In the genomic region with DNA sequence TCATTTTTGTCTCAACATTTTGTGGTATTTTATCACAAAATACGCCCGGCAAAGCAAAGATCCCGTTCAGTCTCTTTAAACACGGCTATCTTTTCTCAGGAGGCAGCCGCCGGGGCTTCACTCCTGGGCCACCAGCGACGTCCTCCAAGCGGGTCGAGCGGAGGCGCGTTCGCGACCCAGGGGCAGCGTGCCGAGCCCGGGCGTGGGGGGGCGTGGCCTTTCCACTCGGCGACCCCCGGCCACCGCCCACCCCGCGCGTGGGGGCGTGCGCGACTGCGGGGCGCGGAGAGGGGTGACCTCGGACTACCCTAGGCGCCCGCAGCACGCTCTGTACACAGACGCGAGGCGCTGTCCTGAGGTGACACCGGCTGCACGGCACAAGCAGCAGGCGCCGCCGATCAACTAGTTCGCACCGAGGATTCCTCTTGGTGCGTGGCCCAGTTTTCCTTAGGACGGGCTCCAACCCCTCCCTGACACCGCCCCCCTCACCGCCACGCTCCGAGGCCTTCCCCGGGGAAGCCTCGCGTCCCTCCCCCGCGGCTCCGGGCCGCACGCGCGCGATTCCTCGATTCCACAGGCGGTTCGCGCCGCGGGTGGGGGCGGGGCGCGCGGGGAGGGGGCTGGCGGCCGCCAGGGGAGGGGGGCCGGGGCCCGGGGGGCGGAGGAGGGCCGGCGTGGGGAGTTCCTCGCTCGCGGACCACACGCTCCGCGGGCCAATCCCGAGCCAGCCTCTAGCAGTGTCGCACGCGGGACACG, we compare ENCODE assay signal across 8 cellular contexts. TPM values are rescaled to one million over a fixed set of nuclear protein-coding genes. Genes with fewer than 3 reads are reported as not detected.
DNase-seq lines count a peak whose midpoint lies in the region; ATAC-seq and TF ChIP-seq lines count a peak whose summit lies in the region.

No MANE protein-coding gene starts in this region.

- peak; percentile 8 to 9 for ATAC-seq in activated CD4-positive, CD25-positive, alpha-beta regulatory T cell treated with anti-CD3 and anti-CD28 coated beads, Interleukin-2, amount 50 U/mL, for 24 hours

- TF ChIP-seq RAD21 in liver (IDR thresholded peaks at IDR 0.05) = peak in 1 of 2 donors; percentile 16

- H3K4me3 ChIP-seq in HEK293 (ENCODE audit: low read depth, low read length) (peak overlapping the region; percentile 96), liver (ENCODE audit: low read depth in 1 of 3, low read length in 3 of 3) (peak overlapping the region; percentile 40 to 92 (median 71))

- H3K36me3 ChIP-seq in HEK293 (ENCODE audit: control insufficient read depth in 2 of 2, insufficient read depth in 1 of 2, low read length in 2 of 2) (no peaks in the 10 kb centered on the region), liver (ENCODE audit: control insufficient read depth in 4 of 4, insufficient read depth in 3 of 4, low read depth in 1 of 4, low read length in 3 of 4) (no peaks in the 10 kb centered on the region)

- H3K9ac ChIP-seq in liver (ENCODE audit: low read depth in 1 of 2, low read length in 2 of 2) = no peak overlapping the region

- CTCF ChIA-PET in GM10248 (lab: Yijun Ruan, JAX) (interaction anchor here (1.0 kb wide), 1 partner anchor 516 kb away, joined by 3 read pairs; no protein-coding TSS in a partner anchor), HEK293 (lab: Yijun Ruan, JAX) (interaction anchor here (0.5 to 1.2 kb wide), 6 partner anchors 17 to 752 kb away, joined by 3 to 4 read pairs (median 3); no protein-coding TSS in a partner anchor)

- peak overlapping the region; percentile 97 for H3K27ac ChIP-seq in HEK293 (ENCODE audit: extremely low read depth, low read depth, low read length)
- H3K27ac ChIP-seq in liver (ENCODE audit: low read depth in 1 of 2, low read length in 2 of 2) = peak overlapping the region; percentile 97 to 99

- no peaks in the 10 kb centered on the region for H3K27me3 ChIP-seq in liver (ENCODE audit: control insufficient read depth in 4 of 4, insufficient read depth in 4 of 4, low read length in 3 of 4)

- DNase-seq in GM10248 (ENCODE audit: extremely low spot score) (peak; percentile 63), NCI-H146 (lab: John Stamatoyannopoulos, UW) (peak; percentile 66), dedifferentiated amniotic fluid mesenchymal stem cell (ENCODE audit: extremely low spot score) (peak; percentile 25), COLO829 (ENCODE audit: low spot score) (no peak)
- DNase-seq in stimulated activated CD4-positive, alpha-beta T cell treated with anti-CD3 and anti-CD28 coated beads, TNF-alpha, amount 100 ng/mL, for 48 hours (ENCODE audit: low read depth in 3 of 3) = peak in 2 of 3 donors; percentile 22 to 26

- H3K4me1 ChIP-seq in HEK293 (ENCODE audit: control insufficient read depth, insufficient read depth, low read length) (peaks cover 11% of the 10 kb centered on the region), liver (ENCODE audit: control insufficient read depth in 4 of 4, insufficient read depth in 4 of 4, low read length in 3 of 4) (peaks cover 0 to 23% (median 13%) of the 10 kb centered on the region in 4 donors)

- WGBS in liver = 4% methylated on average over 92 of the region's 92 CpGs

- H3K9me3 ChIP-seq in HEK293 (ENCODE audit: control insufficient read depth, insufficient read depth, low read depth, low read length) (no peaks in the 10 kb centered on the region), liver (ENCODE audit: control insufficient read depth in 4 of 4, low read length in 3 of 4) (no peaks in the 10 kb centered on the region)

- POLR2A ChIA-PET in GM10248 (lab: Yijun Ruan, JAX) (interaction anchor here (0.6 to 0.8 kb wide), 3 partner anchors 11 to 216 kb away, joined by 3 to 5 read pairs (median 3); no protein-coding TSS in a partner anchor), HEK293 (lab: Yijun Ruan, JAX) (interaction anchor here (0.6 to 1.4 kb wide), 7 partner anchors 20 to 394 kb away, joined by 3 to 10 read pairs (median 4); no protein-coding TSS in a partner anchor)

- TF ChIP-seq CTCF in GM10248 (IDR thresholded peaks at IDR 0.05; ENCODE audit: control extremely low read depth, extremely low read depth, low read depth, missing control alignments) = no peak
- TF ChIP-seq CTCF in HEK293 (tag by site-specific recombination; IDR thresholded peaks at IDR 0.05) = peak; percentile 61
- TF ChIP-seq CTCF in liver (IDR thresholded peaks at IDR 0.05; ENCODE audit: low read depth, low read length, missing input control) = no peak

TF ChIP-seq in HEK293, 187 proteins besides CTCF, POLR2A, EP300 and RAD21 (continues in another document):
- TF ChIP-seq SP3 (tag by site-specific recombination; IDR thresholded peaks at IDR 0.05) (no peak), ZNF223 (tag by site-specific recombination; IDR thresholded peaks at IDR 0.05) (peak; percentile 57; the same call in 1 of the 2 replicates), ZIC2 (tag by site-specific recombination; IDR thresholded peaks at IDR 0.05) (0 out of 2 replicates have a peak, but pooled peaks have one; percentile 33), ZNF202 (tag by site-specific recombination; IDR thresholded peaks at IDR 0.05; ENCODE audit: borderline replicate concordance) (no peak), MEIS1 (CRISPR knock-in tag; IDR thresholded peaks at IDR 0.05; ENCODE audit: borderline replicate concordance) (0 out of 2 replicates have a peak, but pooled peaks have one; percentile 12)
- TF ChIP-seq, protein P1, sequence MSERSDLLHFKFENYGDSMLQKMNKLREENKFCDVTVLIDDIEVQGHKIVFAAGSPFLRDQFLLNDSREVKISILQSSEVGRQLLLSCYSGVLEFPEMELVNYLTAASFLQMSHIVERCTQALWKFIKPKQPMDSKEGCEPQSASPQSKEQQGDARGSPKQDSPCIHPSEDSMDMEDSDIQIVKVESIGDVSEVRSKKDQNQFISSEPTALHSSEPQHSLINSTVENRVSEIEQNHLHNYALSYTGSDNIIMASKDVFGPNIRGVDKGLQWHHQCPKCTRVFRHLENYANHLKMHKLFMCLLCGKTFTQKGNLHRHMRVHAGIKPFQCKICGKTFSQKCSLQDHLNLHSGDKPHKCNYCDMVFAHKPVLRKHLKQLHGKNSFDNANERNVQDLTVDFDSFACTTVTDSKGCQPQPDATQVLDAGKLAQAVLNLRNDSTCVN (tag by site-specific recombination; optimal IDR thresholded peaks at IDR 0.05) = peak; percentile 79

TF ChIP-seq in liver, 16 proteins besides CTCF, POLR2A, EP300 and RAD21 (continues in another document):
- TF ChIP-seq HNF4G (IDR thresholded peaks at IDR 0.05) = no peak
- no peak for TF ChIP-seq HNF4A (conservative IDR thresholded peaks at IDR 0.05)
- TF ChIP-seq SP1 (IDR thresholded peaks at IDR 0.05) = peak; percentile 13
- TF ChIP-seq, protein P2, sequence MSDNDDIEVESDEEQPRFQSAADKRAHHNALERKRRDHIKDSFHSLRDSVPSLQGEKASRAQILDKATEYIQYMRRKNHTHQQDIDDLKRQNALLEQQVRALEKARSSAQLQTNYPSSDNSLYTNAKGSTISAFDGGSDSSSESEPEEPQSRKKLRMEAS (IDR thresholded peaks at IDR 0.05) = peak; percentile 42
- TF ChIP-seq TAF1 (conservative IDR thresholded peaks at IDR 0.05) = no peak
- TF ChIP-seq, protein P3, sequence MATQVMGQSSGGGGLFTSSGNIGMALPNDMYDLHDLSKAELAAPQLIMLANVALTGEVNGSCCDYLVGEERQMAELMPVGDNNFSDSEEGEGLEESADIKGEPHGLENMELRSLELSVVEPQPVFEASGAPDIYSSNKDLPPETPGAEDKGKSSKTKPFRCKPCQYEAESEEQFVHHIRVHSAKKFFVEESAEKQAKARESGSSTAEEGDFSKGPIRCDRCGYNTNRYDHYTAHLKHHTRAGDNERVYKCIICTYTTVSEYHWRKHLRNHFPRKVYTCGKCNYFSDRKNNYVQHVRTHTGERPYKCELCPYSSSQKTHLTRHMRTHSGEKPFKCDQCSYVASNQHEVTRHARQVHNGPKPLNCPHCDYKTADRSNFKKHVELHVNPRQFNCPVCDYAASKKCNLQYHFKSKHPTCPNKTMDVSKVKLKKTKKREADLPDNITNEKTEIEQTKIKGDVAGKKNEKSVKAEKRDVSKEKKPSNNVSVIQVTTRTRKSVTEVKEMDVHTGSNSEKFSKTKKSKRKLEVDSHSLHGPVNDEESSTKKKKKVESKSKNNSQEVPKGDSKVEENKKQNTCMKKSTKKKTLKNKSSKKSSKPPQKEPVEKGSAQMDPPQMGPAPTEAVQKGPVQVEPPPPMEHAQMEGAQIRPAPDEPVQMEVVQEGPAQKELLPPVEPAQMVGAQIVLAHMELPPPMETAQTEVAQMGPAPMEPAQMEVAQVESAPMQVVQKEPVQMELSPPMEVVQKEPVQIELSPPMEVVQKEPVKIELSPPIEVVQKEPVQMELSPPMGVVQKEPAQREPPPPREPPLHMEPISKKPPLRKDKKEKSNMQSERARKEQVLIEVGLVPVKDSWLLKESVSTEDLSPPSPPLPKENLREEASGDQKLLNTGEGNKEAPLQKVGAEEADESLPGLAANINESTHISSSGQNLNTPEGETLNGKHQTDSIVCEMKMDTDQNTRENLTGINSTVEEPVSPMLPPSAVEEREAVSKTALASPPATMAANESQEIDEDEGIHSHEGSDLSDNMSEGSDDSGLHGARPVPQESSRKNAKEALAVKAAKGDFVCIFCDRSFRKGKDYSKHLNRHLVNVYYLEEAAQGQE (IDR thresholded peaks at IDR 0.05) = no peak
- TF ChIP-seq FOXA1 (IDR thresholded peaks at IDR 0.05) = no peak
- no peak for TF ChIP-seq FOXA2 (IDR thresholded peaks at IDR 0.05)
- TF ChIP-seq NR2F2 (IDR thresholded peaks at IDR 0.05) = no peak
- peak; percentile 59 to 82 for TF ChIP-seq RXRA (IDR thresholded peaks at IDR 0.05)
- TF ChIP-seq JUND (IDR thresholded peaks at IDR 0.05) = no peak
- no peak for TF ChIP-seq YY1 (IDR thresholded peaks at IDR 0.05)
- no peak for TF ChIP-seq GABPA (IDR thresholded peaks at IDR 0.05 in 1 of 2, conservative IDR thresholded peaks at IDR 0.05 in 1 of 2)
- TF ChIP-seq, protein P4, sequence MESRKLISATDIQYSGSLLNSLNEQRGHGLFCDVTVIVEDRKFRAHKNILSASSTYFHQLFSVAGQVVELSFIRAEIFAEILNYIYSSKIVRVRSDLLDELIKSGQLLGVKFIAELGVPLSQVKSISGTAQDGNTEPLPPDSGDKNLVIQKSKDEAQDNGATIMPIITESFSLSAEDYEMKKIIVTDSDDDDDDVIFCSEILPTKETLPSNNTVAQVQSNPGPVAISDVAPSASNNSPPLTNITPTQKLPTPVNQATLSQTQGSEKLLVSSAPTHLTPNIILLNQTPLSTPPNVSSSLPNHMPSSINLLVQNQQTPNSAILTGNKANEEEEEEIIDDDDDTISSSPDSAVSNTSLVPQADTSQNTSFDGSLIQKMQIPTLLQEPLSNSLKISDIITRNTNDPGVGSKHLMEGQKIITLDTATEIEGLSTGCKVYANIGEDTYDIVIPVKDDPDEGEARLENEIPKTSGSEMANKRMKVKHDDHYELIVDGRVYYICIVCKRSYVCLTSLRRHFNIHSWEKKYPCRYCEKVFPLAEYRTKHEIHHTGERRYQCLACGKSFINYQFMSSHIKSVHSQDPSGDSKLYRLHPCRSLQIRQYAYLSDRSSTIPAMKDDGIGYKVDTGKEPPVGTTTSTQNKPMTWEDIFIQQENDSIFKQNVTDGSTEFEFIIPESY (IDR thresholded peaks at IDR 0.05) = no peak

RNA-seq across cellular contexts. Expression of a gene that starts 1.1 kb away (rescaled TPM):
- total RNA-seq in liver = 10 to 100 TPM in 1 of 2 donors, 1 to 10 TPM in 1; 5.0 to 12.3 TPM
- 1 to 10 TPM; 1.4 to 1.7 TPM for polyA plus RNA-seq in liver
